ENCODE assay signal across 31 cellular contexts in genomic region chr12:15827136-15827535, GRCh38.
"Had no signal": no experiment of that assay in that cellular context is flagged by ENCODE, and none has a peak within 500 bp of the region (broad histone marks: within the 10 kb centered on the region; RNA-seq: fewer than 3 reads in every experiment).

No MANE protein-coding gene starts in this region.

- H3K27ac ChIP-seq: colonic mucosa, epithelial cell of prostate, esophagus squamous epithelium, gastroesophageal sphincter, heart right ventricle, WERI-Rb-1 had no signal

- H3K9me3 ChIP-seq: colonic mucosa, esophagus squamous epithelium, gastroesophageal sphincter, heart right ventricle had no signal

- H3K4me1 Mint-ChIP-seq: activated B cell treated with CpG ODN at 0.5 μM for 24 hours; activated naive CD8-positive, alpha-beta T cell treated with anti-CD3 and anti-CD28 coated beads, Interleukin-2, amount 10 ng/mL, durations not matched to agents 7 days and 5 days had no signal

- H3K4me3 ChIP-seq: colonic mucosa, esophagus squamous epithelium, gastroesophageal sphincter, heart right ventricle had no signal

- H3K36me3 Mint-ChIP-seq: activated CD4-positive, alpha-beta memory T cell treated with anti-CD3 and anti-CD28 coated beads for 36 hours; activated naive CD4-positive, alpha-beta T cell treated with anti-CD3 and anti-CD28 coated beads, Interleukin-2, amount 10 ng/mL, durations not matched to agents 7 days and 5 days; activated naive CD4-positive, alpha-beta T cell treated with anti-CD3 and anti-CD28 coated beads, Interleukin-2, amount 50 U/mL, for 72 hours; activated naive CD8-positive, alpha-beta T cell treated with anti-CD3 and anti-CD28 coated beads, Interleukin-2, amount 10 ng/mL, durations not matched to agents 7 days and 5 days had no signal

- H3K36me3 ChIP-seq: colonic mucosa, esophagus squamous epithelium, gastroesophageal sphincter, heart right ventricle, WERI-Rb-1 had no signal

- DNase-seq: activated B cell treated with CpG ODN at 0.5 μM for 24 hours; activated CD4-positive, alpha-beta memory T cell treated with anti-CD3 and anti-CD28 coated beads for 36 hours; activated CD4-positive, alpha-beta T cell treated with anti-CD3 and anti-CD28 coated beads for 48 hours; activated CD8-positive, alpha-beta memory T cell treated with anti-CD3 and anti-CD28 coated beads, Interleukin-2, amount 50 U/mL, for 48 hours; activated CD8-positive, alpha-beta T cell treated with anti-CD3 and anti-CD28 coated beads, Interleukin-2, amount 10 ng/mL, durations not matched to agents 7 days and 5 days; activated gamma-delta T cell; activated naive CD4-positive, alpha-beta T cell; activated naive CD4-positive, alpha-beta T cell treated with anti-CD3 and anti-CD28 coated beads, Interleukin-2, amount 10 ng/mL, durations not matched to agents 7 days and 5 days; activated naive CD8-positive, alpha-beta T cell treated with anti-CD3 and anti-CD28 coated beads, Interleukin-2, amount 10 ng/mL, durations not matched to agents 7 days and 5 days; activated T-cell treated with anti-CD3 and anti-CD28 coated beads for 4 hours; activated T-cell treated with anti-CD3 and anti-CD28 coated beads, Interleukin-2, amount 50 U/mL, for 24 hours; activated T-cell treated with anti-CD3 and anti-CD28 coated beads, Interleukin-2, amount 50 U/mL, for 72 hours; amniotic stem cell; anterior cingulate cortex; caudate nucleus; colonic mucosa; effector CD8-positive, alpha-beta T cell; esophagus squamous epithelium; foreskin melanocyte; heart right ventricle; T-helper 1 cell; T-helper 17 cell; T1000; WERI-Rb-1 had no signal

- H3K27me3 Mint-ChIP-seq: activated naive CD4-positive, alpha-beta T cell treated with anti-CD3 and anti-CD28 coated beads, Interleukin-2, amount 10 ng/mL, durations not matched to agents 7 days and 5 days had no signal

- ATAC-seq: activated CD4-positive, CD25-positive, alpha-beta regulatory T cell treated with anti-CD3 and anti-CD28 coated beads, Interleukin-2, amount 50 U/mL, for 24 hours; activated CD8-positive, alpha-beta T cell treated with anti-CD3 and anti-CD28 coated beads, Interleukin-2, amount 10 ng/mL, durations not matched to agents 7 days and 5 days; activated naive CD4-positive, alpha-beta T cell treated with anti-CD3 and anti-CD28 coated beads, Interleukin-2, amount 50 U/mL, for 72 hours; activated T-cell treated with anti-CD3 and anti-CD28 coated beads, Interleukin-2, amount 50 U/mL, for 72 hours; gastroesophageal sphincter; heart right ventricle; T-helper 17 cell had no signal

- H3K9me3 Mint-ChIP-seq: activated B cell treated with CpG ODN at 0.5 μM for 24 hours; activated CD4-positive, alpha-beta memory T cell treated with anti-CD3 and anti-CD28 coated beads for 36 hours; activated naive CD4-positive, alpha-beta T cell treated with anti-CD3 and anti-CD28 coated beads, Interleukin-2, amount 10 ng/mL, durations not matched to agents 7 days and 5 days; activated naive CD4-positive, alpha-beta T cell treated with anti-CD3 and anti-CD28 coated beads, Interleukin-2, amount 50 U/mL, for 72 hours; activated naive CD8-positive, alpha-beta T cell treated with anti-CD3 and anti-CD28 coated beads, Interleukin-2, amount 10 ng/mL, durations not matched to agents 7 days and 5 days; activated T-cell treated with anti-CD3 and anti-CD28 coated beads, Interleukin-2, amount 50 U/mL, for 24 hours; activated T-cell treated with anti-CD3 and anti-CD28 coated beads, Interleukin-2, amount 50 U/mL, for 72 hours; T-helper 2 cell treated with Interferon-gamma antibody and Interleukin-4, amounts not matched to agents 5 μg/mL and 100 μg/mL, for 36 hours had no signal

- H3K27ac Mint-ChIP-seq: activated B cell treated with CpG ODN at 0.5 μM for 24 hours; activated CD4-positive, alpha-beta memory T cell treated with anti-CD3 and anti-CD28 coated beads for 36 hours; activated CD8-positive, alpha-beta T cell treated with anti-CD3 and anti-CD28 coated beads, Interleukin-2, amount 10 ng/mL, durations not matched to agents 7 days and 5 days; activated naive CD4-positive, alpha-beta T cell treated with anti-CD3 and anti-CD28 coated beads, Interleukin-2, amount 10 ng/mL, durations not matched to agents 7 days and 5 days; activated naive CD4-positive, alpha-beta T cell treated with anti-CD3 and anti-CD28 coated beads, Interleukin-2, amount 50 U/mL, for 72 hours; activated naive CD8-positive, alpha-beta T cell treated with anti-CD3 and anti-CD28 coated beads, Interleukin-2, amount 10 ng/mL, durations not matched to agents 7 days and 5 days; activated T-cell treated with anti-CD3 and anti-CD28 coated beads, Interleukin-2, amount 50 U/mL, for 24 hours; activated T-cell treated with anti-CD3 and anti-CD28 coated beads, Interleukin-2, amount 50 U/mL, for 72 hours; T-helper 17 cell; T-helper 2 cell treated with Interferon-gamma antibody and Interleukin-4, amounts not matched to agents 5 μg/mL and 100 μg/mL, for 36 hours had no signal

- H3K4me1 ChIP-seq: colonic mucosa, esophagus squamous epithelium, gastroesophageal sphincter had no signal

- H3K4me3 Mint-ChIP-seq: activated B cell treated with CpG ODN at 0.5 μM for 24 hours; activated CD4-positive, alpha-beta memory T cell treated with anti-CD3 and anti-CD28 coated beads for 36 hours; activated CD8-positive, alpha-beta T cell treated with anti-CD3 and anti-CD28 coated beads, Interleukin-2, amount 10 ng/mL, durations not matched to agents 7 days and 5 days; activated naive CD4-positive, alpha-beta T cell treated with anti-CD3 and anti-CD28 coated beads, Interleukin-2, amount 10 ng/mL, durations not matched to agents 7 days and 5 days; activated naive CD8-positive, alpha-beta T cell treated with anti-CD3 and anti-CD28 coated beads, Interleukin-2, amount 10 ng/mL, durations not matched to agents 7 days and 5 days; activated T-cell treated with anti-CD3 and anti-CD28 coated beads, Interleukin-2, amount 50 U/mL, for 24 hours; activated T-cell treated with anti-CD3 and anti-CD28 coated beads, Interleukin-2, amount 50 U/mL, for 72 hours; T-helper 17 cell; T-helper 2 cell treated with Interferon-gamma antibody and Interleukin-4, amounts not matched to agents 5 μg/mL and 100 μg/mL, for 36 hours had no signal

- H3K27me3 ChIP-seq: colonic mucosa, esophagus squamous epithelium, gastroesophageal sphincter, heart right ventricle had no signal

- FAIRE-seq: endometrium, endothelial cell of umbilical vein had no signal
